Comparison of ENCODE assay signal across 8 cellular contexts in genomic region chr12:68331869-68332725, GRCh38. TPM values are rescaled to one million over a fixed set of nuclear protein-coding genes. Genes with fewer than 3 reads are reported as not detected.
DNase-seq lines count a peak whose midpoint lies in the region; ATAC-seq, FAIRE-seq and TF ChIP-seq lines count a peak whose summit lies in the region.

A gene with protein sequence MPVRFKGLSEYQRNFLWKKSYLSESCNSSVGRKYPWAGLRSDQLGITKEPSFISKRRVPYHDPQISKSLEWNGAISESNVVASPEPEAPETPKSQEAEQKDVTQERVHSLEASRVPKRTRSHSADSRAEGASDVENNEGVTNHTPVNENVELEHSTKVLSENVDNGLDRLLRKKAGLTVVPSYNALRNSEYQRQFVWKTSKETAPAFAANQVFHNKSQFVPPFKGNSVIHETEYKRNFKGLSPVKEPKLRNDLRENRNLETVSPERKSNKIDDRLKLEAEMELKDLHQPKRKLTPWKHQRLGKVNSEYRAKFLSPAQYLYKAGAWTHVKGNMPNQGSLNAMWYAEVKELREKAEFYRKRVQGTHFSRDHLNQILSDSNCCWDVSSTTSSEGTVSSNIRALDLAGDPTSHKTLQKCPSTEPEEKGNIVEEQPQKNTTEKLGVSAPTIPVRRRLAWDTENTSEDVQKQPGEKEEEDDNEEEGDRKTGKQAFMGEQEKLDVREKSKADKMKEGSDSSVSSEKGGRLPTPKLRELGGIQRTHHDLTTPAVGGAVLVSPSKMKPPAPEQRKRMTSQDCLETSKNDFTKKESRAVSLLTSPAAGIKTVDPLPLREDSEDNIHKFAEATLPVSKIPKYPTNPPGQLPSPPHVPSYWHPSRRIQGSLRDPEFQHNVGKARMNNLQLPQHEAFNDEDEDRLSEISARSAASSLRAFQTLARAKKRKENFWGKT (minus strand): TSS chr12:68332362. CDS start chr12:68332245, 117 bp downstream.

- no peaks in the 10 kb centered on the region for H3K9me3 Mint-ChIP-seq in IgD-negative memory B cell

- no peaks in the 10 kb centered on the region for H3K27me3 Mint-ChIP-seq in IgD-negative memory B cell

- no peak for FAIRE-seq in D721Med (lab: Jason Lieb, UNC)

- no peaks in the 10 kb centered on the region for H3K36me3 Mint-ChIP-seq in IgD-negative memory B cell

- peak within 1 kb of the TSS; percentile 74 for H3K4me3 ChIP-seq in epithelial cell of proximal tubule (ENCODE audit: low read depth, low read length)

- H3K4me3 Mint-ChIP-seq in IgD-negative memory B cell = peak within 1 kb of the TSS; percentile 87 to 95 (median 90)

- H3K27ac Mint-ChIP-seq in IgD-negative memory B cell = peak within 1 kb of the TSS; percentile 70 to 95 (median 87)

- H3K4me1 Mint-ChIP-seq in IgD-negative memory B cell = peaks cover 20 to 37% (median 26%) of the 10 kb centered on the region in 3 donors

- DNase-seq in D721Med (ENCODE audit: insufficient read length, low spot score) (peak; percentile 71), OCI-M2 (lab: John Stamatoyannopoulos, UW; ENCODE audit: unreplicated experiment) (peak; percentile 91), activated T-cell treated with anti-CD3 and anti-CD28 coated beads for 4 hours (peak; percentile 92), epithelial cell of proximal tubule (ENCODE audit: low read depth) (peak; percentile 80), mucosa of gallbladder (ENCODE audit: low spot score) (peak; percentile 97)
- DNase-seq in stimulated activated CD8-positive, alpha-beta memory T cell treated with anti-CD3 and anti-CD28 coated beads, Interleukin-4, amount 100 ng/mL, for 4 hours (ENCODE audit: low read depth in 2 of 2, low spot score in 1 of 2) = peak; percentile 89 to 91

- ATAC-seq in GM21529 (IDR thresholded peaks at IDR 0.05; ENCODE audit: unreplicated experiment) = peak; percentile 99

- no peak for TF ChIP-seq CTCF in D721Med (IDR thresholded peaks at IDR 0.05; ENCODE audit: insufficient read depth, missing control alignments)
- TF ChIP-seq CTCF in epithelial cell of proximal tubule (conservative IDR thresholded peaks at IDR 0.05; ENCODE audit: low read depth, low read length) = no peak

RNA-seq across cellular contexts. Expression of the gene that starts here (rescaled TPM):
- 18.0 TPM for polyA plus RNA-seq in IgD-negative memory B cell
- total RNA-seq in epithelial cell of proximal tubule = 3.9 and 7.2 TPM in 2 replicates
- 15.0 TPM for total RNA-seq in mucosa of gallbladder

Comparison
In these comparisons a context has a peak if more than half of its experiments do, and no peak if none do; other contexts are left out.
1. Peak in every context shown above with its lines: DNase-seq, ATAC-seq and H3K4me3 ChIP-seq.